ENCODE assay signal across 2 cellular contexts in the genomic region with DNA sequence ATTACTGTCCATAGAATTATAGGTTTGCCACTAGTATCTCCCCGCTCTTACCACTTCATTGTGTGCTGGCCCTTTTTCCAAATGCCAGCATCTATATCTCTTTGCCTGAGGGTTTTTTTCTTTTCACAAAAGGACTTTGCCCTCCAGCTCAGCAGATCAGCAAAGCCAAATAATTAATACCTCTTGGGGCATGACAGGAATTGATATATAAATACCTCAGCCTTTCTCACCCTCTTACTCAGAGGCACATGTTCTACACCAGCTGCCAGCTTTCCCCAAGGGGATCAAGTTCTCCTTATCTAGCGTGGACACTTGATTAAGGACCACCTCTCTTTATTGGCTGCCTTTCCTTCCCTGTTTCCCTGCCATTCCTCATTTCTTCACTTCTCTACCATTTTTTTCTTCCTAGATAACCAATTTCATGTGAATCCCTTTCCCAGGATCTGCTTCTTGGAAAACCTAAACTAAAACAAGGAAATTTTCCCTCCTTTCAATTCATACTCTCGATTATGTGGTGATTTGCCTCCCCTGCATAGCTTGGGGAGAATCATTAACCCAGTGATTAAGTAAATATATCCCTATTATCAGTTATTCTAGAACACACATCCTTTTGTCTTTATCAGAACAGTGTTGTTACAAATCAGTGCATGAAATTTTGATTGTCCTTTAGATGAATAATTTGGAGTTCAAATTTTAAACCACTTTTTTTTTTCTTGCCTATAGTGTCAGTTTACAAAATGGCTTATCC.
TF ChIP-seq lines count a peak whose summit lies in the region.

No MANE protein-coding gene starts in this region.

TF ChIP-seq in liver, 16 proteins besides CTCF, POLR2A, EP300 and RAD21:
- no peak for TF ChIP-seq FOXA2 (IDR thresholded peaks at IDR 0.05)
- TF ChIP-seq TAF1 (conservative IDR thresholded peaks at IDR 0.05) = no peak
- TF ChIP-seq, protein P1, sequence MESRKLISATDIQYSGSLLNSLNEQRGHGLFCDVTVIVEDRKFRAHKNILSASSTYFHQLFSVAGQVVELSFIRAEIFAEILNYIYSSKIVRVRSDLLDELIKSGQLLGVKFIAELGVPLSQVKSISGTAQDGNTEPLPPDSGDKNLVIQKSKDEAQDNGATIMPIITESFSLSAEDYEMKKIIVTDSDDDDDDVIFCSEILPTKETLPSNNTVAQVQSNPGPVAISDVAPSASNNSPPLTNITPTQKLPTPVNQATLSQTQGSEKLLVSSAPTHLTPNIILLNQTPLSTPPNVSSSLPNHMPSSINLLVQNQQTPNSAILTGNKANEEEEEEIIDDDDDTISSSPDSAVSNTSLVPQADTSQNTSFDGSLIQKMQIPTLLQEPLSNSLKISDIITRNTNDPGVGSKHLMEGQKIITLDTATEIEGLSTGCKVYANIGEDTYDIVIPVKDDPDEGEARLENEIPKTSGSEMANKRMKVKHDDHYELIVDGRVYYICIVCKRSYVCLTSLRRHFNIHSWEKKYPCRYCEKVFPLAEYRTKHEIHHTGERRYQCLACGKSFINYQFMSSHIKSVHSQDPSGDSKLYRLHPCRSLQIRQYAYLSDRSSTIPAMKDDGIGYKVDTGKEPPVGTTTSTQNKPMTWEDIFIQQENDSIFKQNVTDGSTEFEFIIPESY (IDR thresholded peaks at IDR 0.05) = no peak
- TF ChIP-seq GABPA (IDR thresholded peaks at IDR 0.05 in 1 of 2, conservative IDR thresholded peaks at IDR 0.05 in 1 of 2) = no peak
- TF ChIP-seq, protein P2, sequence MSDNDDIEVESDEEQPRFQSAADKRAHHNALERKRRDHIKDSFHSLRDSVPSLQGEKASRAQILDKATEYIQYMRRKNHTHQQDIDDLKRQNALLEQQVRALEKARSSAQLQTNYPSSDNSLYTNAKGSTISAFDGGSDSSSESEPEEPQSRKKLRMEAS (IDR thresholded peaks at IDR 0.05) = peak; percentile 23
- peak in 1 of 2 donors; percentile 12 for TF ChIP-seq RXRA (IDR thresholded peaks at IDR 0.05)
- TF ChIP-seq EGR1 (IDR thresholded peaks at IDR 0.05; ENCODE audit: low read depth in 2 of 2) = no peak
- TF ChIP-seq NR2F2 (IDR thresholded peaks at IDR 0.05) = no peak
- TF ChIP-seq FOXA1 (IDR thresholded peaks at IDR 0.05) = no peak
- TF ChIP-seq, protein P3, sequence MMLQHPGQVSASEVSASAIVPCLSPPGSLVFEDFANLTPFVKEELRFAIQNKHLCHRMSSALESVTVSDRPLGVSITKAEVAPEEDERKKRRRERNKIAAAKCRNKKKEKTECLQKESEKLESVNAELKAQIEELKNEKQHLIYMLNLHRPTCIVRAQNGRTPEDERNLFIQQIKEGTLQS (IDR thresholded peaks at IDR 0.05) = no peak
- peak; percentile 89 for TF ChIP-seq HNF4G (IDR thresholded peaks at IDR 0.05)
- peak; percentile 92 for TF ChIP-seq SP1 (IDR thresholded peaks at IDR 0.05)
- TF ChIP-seq YY1 (IDR thresholded peaks at IDR 0.05) = peak; percentile 55
- peak in 1 of 2 donors; percentile 22 for TF ChIP-seq JUND (IDR thresholded peaks at IDR 0.05)
- TF ChIP-seq, protein P4, sequence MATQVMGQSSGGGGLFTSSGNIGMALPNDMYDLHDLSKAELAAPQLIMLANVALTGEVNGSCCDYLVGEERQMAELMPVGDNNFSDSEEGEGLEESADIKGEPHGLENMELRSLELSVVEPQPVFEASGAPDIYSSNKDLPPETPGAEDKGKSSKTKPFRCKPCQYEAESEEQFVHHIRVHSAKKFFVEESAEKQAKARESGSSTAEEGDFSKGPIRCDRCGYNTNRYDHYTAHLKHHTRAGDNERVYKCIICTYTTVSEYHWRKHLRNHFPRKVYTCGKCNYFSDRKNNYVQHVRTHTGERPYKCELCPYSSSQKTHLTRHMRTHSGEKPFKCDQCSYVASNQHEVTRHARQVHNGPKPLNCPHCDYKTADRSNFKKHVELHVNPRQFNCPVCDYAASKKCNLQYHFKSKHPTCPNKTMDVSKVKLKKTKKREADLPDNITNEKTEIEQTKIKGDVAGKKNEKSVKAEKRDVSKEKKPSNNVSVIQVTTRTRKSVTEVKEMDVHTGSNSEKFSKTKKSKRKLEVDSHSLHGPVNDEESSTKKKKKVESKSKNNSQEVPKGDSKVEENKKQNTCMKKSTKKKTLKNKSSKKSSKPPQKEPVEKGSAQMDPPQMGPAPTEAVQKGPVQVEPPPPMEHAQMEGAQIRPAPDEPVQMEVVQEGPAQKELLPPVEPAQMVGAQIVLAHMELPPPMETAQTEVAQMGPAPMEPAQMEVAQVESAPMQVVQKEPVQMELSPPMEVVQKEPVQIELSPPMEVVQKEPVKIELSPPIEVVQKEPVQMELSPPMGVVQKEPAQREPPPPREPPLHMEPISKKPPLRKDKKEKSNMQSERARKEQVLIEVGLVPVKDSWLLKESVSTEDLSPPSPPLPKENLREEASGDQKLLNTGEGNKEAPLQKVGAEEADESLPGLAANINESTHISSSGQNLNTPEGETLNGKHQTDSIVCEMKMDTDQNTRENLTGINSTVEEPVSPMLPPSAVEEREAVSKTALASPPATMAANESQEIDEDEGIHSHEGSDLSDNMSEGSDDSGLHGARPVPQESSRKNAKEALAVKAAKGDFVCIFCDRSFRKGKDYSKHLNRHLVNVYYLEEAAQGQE (IDR thresholded peaks at IDR 0.05) = peak; percentile 51
- TF ChIP-seq HNF4A (conservative IDR thresholded peaks at IDR 0.05) = peak; percentile 86 to 91

TF ChIP-seq in HepG2, 621 proteins besides CTCF, POLR2A, EP300 and RAD21:
- TF ChIP-seq XBP1 (CRISPR knock-in tag; IDR thresholded peaks at IDR 0.05) = no peak
- TF ChIP-seq, protein P5, sequence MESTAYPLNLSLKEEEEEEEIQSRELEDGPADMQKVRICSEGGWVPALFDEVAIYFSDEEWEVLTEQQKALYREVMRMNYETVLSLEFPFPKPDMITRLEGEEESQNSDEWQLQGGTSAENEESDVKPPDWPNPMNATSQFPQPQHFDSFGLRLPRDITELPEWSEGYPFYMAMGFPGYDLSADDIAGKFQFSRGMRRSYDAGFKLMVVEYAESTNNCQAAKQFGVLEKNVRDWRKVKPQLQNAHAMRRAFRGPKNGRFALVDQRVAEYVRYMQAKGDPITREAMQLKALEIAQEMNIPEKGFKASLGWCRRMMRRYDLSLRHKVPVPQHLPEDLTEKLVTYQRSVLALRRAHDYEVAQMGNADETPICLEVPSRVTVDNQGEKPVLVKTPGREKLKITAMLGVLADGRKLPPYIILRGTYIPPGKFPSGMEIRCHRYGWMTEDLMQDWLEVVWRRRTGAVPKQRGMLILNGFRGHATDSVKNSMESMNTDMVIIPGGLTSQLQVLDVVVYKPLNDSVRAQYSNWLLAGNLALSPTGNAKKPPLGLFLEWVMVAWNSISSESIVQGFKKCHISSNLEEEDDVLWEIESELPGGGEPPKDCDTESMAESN (CRISPR knock-in tag; conservative IDR thresholded peaks at IDR 0.05) = no peak
- TF ChIP-seq SATB2 (CRISPR knock-in tag; IDR thresholded peaks at IDR 0.05) = no peak
- no peak for TF ChIP-seq ZNF263 (CRISPR knock-in tag; IDR thresholded peaks at IDR 0.05)
- no peak for TF ChIP-seq ZNF552 (CRISPR knock-in tag; IDR thresholded peaks at IDR 0.05; ENCODE audit: borderline replicate concordance)
